13 cellular contexts compared by ENCODE assay signal in genomic region chr17:15247891-15248529, GRCh38. TPM values are rescaled to one million over a fixed set of nuclear protein-coding genes. Genes with fewer than 3 reads are reported as not detected.
DNase-seq lines count a peak whose midpoint lies in the region; ATAC-seq and TF ChIP-seq lines count a peak whose summit lies in the region.
"Had no signal": no experiment of that assay in that cellular context is flagged by ENCODE, and none has a peak within 500 bp of the region (broad histone marks: within the 10 kb centered on the region; RNA-seq: fewer than 3 reads in every experiment).

No MANE protein-coding gene starts in this region.

- no peaks in the 10 kb centered on the region for H3K4me1 Mint-ChIP-seq in activated T-cell treated with anti-CD3 and anti-CD28 coated beads, Interleukin-2, amount 50 U/mL, for 4 hours (ENCODE audit: low read depth)
- H3K4me1 Mint-ChIP-seq: CD8-positive, alpha-beta memory T cell had no signal

- H3K9me3 ChIP-seq in HEK293 (ENCODE audit: control insufficient read depth, insufficient read depth, low read depth, low read length) = no peaks in the 10 kb centered on the region
- H3K9me3 ChIP-seq: neutrophil had no signal

- no peak for ATAC-seq in activated T-cell treated with anti-CD3 and anti-CD28 coated beads, Interleukin-2, amount 50 U/mL, for 4 hours
- ATAC-seq: activated T-cell treated with anti-CD3 and anti-CD28 coated beads, Interleukin-2, amount 50 U/mL, for 72 hours had no signal

- H3K27me3 Mint-ChIP-seq in activated T-cell treated with anti-CD3 and anti-CD28 coated beads, Interleukin-2, amount 50 U/mL, for 4 hours (ENCODE audit: low read depth) = peaks cover 9% of the 10 kb centered on the region

- TF ChIP-seq CTCF in 22Rv1 (IDR thresholded peaks at IDR 0.05) (peak; percentile 42), HEK293 (tag by site-specific recombination; IDR thresholded peaks at IDR 0.05) (no peak)

- CTCF ChIA-PET in HEK293 (lab: Yijun Ruan, JAX) = interaction anchor here (0.6 to 3.8 kb wide), 16 partner anchors 10 to 994 kb away, joined by 3 to 47 read pairs (median 4); no protein-coding TSS in a partner anchor

- POLR2A ChIA-PET in HEK293 (lab: Yijun Ruan, JAX) = interaction anchor here (0.5 to 0.6 kb wide), 2 partner anchors 211 to 246 kb away, joined by 4 read pairs; no protein-coding TSS in a partner anchor

- DNase-seq in astrocyte of the hippocampus (ENCODE audit: low read depth, low spot score) (peak; percentile 42), iPS-NIHi7 (ENCODE audit: extremely low spot score) (peak; percentile 64), T1000 (lab: John Stamatoyannopoulos, UW) (no peak), DMS79 (lab: John Stamatoyannopoulos, UW) (no peak), NCI-H510A treated with DMSO at 0.1 percent for 48 hours (lab: John Stamatoyannopoulos, UW) (no peak)
- no peak for DNase-seq in activated T-cell treated with anti-CD3 and anti-CD28 coated beads, Interleukin-2, amount 50 U/mL, for 4 hours
- DNase-seq: activated T-cell treated with anti-CD3 and anti-CD28 coated beads, Interleukin-2, amount 50 U/mL, for 72 hours; CD8-positive, alpha-beta memory T cell; NCI-H1048; SW 1271 had no signal

- H3K36me3 ChIP-seq in HEK293 (ENCODE audit: control insufficient read depth in 2 of 2, insufficient read depth in 1 of 2, low read length in 2 of 2) = peaks cover 0 to 14% of the 10 kb centered on the region in 2 experiments; a peak in 1 of 3 replicates
- H3K36me3 ChIP-seq: neutrophil had no signal

- H3K4me3 ChIP-seq in HEK293 (ENCODE audit: low read depth, low read length) = no peak overlapping the region

- H3K27ac ChIP-seq in 22Rv1 = no peak overlapping the region
- no peak overlapping the region for H3K27ac ChIP-seq in HEK293 (ENCODE audit: extremely low read depth, low read depth, low read length)
- H3K27ac ChIP-seq: neutrophil had no signal

- no peak overlapping the region for H3K4me3 Mint-ChIP-seq in activated T-cell treated with anti-CD3 and anti-CD28 coated beads, Interleukin-2, amount 50 U/mL, for 4 hours
- H3K4me3 Mint-ChIP-seq: activated T-cell treated with anti-CD3 and anti-CD28 coated beads, Interleukin-2, amount 50 U/mL, for 72 hours; CD8-positive, alpha-beta memory T cell had no signal

- no peaks in the 10 kb centered on the region for H3K4me1 ChIP-seq in HEK293 (ENCODE audit: control insufficient read depth, insufficient read depth, low read length)

- no peaks in the 10 kb centered on the region for H3K9me3 Mint-ChIP-seq in activated T-cell treated with anti-CD3 and anti-CD28 coated beads, Interleukin-2, amount 50 U/mL, for 4 hours
- H3K9me3 Mint-ChIP-seq: activated T-cell treated with anti-CD3 and anti-CD28 coated beads, Interleukin-2, amount 50 U/mL, for 72 hours had no signal

- H3K36me3 Mint-ChIP-seq in activated T-cell treated with anti-CD3 and anti-CD28 coated beads, Interleukin-2, amount 50 U/mL, for 4 hours (ENCODE audit: insufficient read depth) = no peaks in the 10 kb centered on the region
- H3K36me3 Mint-ChIP-seq: CD8-positive, alpha-beta memory T cell had no signal

TF ChIP-seq in HEK293, 187 proteins besides CTCF, POLR2A, EP300 and RAD21:
- TF ChIP-seq ZNF654 (tag by site-specific recombination; IDR thresholded peaks at IDR 0.05; ENCODE audit: low read depth) (0 out of 2 replicates have a peak, but pooled peaks have one; percentile 17), ZNF571 (tag by site-specific recombination; IDR thresholded peaks at IDR 0.05) (no peak), ZIC2 (tag by site-specific recombination; IDR thresholded peaks at IDR 0.05) (peak; percentile 31)

RNA-seq across cellular contexts. Expression of gene PMP22, which starts 17.1 kb away (rescaled TPM):
- total RNA-seq in activated T-cell treated with anti-CD3 and anti-CD28 coated beads, Interleukin-2, amount 50 U/mL, for 4 hours = under 1 TPM in 2 of 3 donors, not detected in 1; 0.32 to 0.41 TPM
- total RNA-seq: activated T-cell treated with anti-CD3 and anti-CD28 coated beads, Interleukin-2, amount 50 U/mL, for 72 hours had no signal

Comparison
In these comparisons a context has a peak if more than half of its experiments do, and no peak if none do; other contexts are left out.
1. DNase-seq: peak in astrocyte of the hippocampus (single experiment) and iPS-NIHi7 (single experiment); none in T1000 (single experiment), DMS79 (single experiment), NCI-H510A treated with DMSO at 0.1 percent for 48 hours (single experiment) and activated T-cell treated with anti-CD3 and anti-CD28 coated beads, Interleukin-2, amount 50 U/mL, for 4 hours (single experiment).